Comparison of ENCODE assay signal across 8 cellular contexts in the genomic region with DNA sequence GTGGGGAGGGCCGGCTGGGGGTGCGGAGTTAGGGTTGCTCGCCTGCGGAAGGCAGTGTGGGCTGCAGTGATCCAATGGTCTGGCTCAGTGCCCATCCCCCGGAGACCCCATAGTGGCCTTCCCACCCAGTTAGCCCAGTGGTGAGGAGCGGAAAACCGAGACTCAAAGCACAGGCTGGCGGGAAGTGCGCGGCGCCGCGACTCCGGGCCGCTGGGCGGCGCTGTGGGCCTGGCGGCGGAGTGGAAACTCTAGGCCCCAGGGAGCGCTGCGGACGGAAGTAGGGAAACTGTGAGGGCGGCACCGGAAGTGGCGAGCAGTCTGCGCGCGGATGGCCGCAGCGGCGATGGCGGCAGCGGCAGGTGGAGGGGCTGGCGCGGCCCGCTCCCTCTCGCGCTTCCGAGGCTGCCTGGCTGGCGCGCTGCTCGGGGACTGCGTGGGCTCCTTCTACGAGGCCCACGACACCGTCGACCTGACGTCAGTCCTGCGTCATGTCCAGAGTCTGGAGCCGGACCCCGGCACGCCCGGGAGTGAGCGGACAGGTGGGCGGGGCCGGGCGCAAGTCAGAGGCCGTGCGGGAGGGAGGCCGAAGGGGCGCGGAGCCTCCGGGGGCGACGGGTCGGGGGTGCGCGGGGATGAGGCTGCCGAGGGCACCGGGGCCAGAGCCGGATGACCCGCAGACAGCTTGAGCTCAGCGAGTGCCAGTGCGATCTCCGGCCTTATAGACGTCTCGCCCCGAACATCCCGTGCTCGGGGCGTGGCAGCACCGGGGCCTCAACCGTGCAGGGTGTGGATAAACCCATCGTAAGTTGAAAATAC.
DNase-seq lines count a peak whose midpoint lies in the region; ATAC-seq and TF ChIP-seq lines count a peak whose summit lies in the region.

A gene with protein sequence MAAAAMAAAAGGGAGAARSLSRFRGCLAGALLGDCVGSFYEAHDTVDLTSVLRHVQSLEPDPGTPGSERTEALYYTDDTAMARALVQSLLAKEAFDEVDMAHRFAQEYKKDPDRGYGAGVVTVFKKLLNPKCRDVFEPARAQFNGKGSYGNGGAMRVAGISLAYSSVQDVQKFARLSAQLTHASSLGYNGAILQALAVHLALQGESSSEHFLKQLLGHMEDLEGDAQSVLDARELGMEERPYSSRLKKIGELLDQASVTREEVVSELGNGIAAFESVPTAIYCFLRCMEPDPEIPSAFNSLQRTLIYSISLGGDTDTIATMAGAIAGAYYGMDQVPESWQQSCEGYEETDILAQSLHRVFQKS (plus strand): TSS at position 316 of the 816 bp plus-strand sequence. CDS start 13 bp downstream, at position 329.

- peak; percentile 77 for ATAC-seq in GM18511 (IDR thresholded peaks at IDR 0.05; ENCODE audit: unreplicated experiment)
- peak; percentile 69 for ATAC-seq in HG03025 (IDR thresholded peaks at IDR 0.05; ENCODE audit: low FRiP score, unreplicated experiment)

- peak within 1 kb of the TSS; percentile 86 for H3K4me3 ChIP-seq in retinal pigment epithelial cell (ENCODE audit: low read length)

- peak within 1 kb of the TSS; percentile 70 for H3K27ac ChIP-seq in 22Rv1

- TF ChIP-seq CTCF in 22Rv1 (IDR thresholded peaks at IDR 0.05): peak; percentile 99
- TF ChIP-seq CTCF in retinal pigment epithelial cell (conservative IDR thresholded peaks at IDR 0.05; ENCODE audit: low read depth, low read length): peak; percentile 87

- DNase-seq in NCI-H2029 treated with DMSO at 0.1 percent for 48 hours (lab: John Stamatoyannopoulos, UW) (peak; percentile 50), T1000 (lab: John Stamatoyannopoulos, UW) (peak; percentile 88), astrocyte of the hippocampus (ENCODE audit: low read depth, low spot score) (peak; percentile 96), hippocampal formation (lab: John Stamatoyannopoulos, UW) (peak; percentile 83 to 87), retinal pigment epithelial cell (ENCODE audit: low read depth) (peak; percentile 66)

Comparison
In these comparisons a context has a peak if more than half of its experiments do, and no peak if none do; other contexts are left out.
1. Peak in every context shown above with its lines: DNase-seq, ATAC-seq, H3K4me3 ChIP-seq and H3K27ac ChIP-seq.